Comparison of ENCODE assay signal across 29 cellular contexts in genomic region chr5:81245871-81246235, GRCh38. TPM values are rescaled to one million over a fixed set of nuclear protein-coding genes. Genes with fewer than 3 reads are reported as not detected.
DNase-seq lines count a peak whose midpoint lies in the region; ATAC-seq, FAIRE-seq and TF ChIP-seq lines count a peak whose summit lies in the region.
"Had no signal": no experiment of that assay in that cellular context is flagged by ENCODE, and none has a peak within 500 bp of the region (broad histone marks: within the 10 kb centered on the region; RNA-seq: fewer than 3 reads in every experiment).

No MANE protein-coding gene starts in this region.

- POLR2A ChIA-PET in MCF 10A (lab: Yijun Ruan, JAX) = no interaction called here

- no peak for TF ChIP-seq CTCF in breast epithelium (IDR thresholded peaks at IDR 0.05)
- TF ChIP-seq CTCF in MCF 10A (IDR thresholded peaks at IDR 0.05; ENCODE audit: unreplicated experiment) = no peak
- TF ChIP-seq CTCF in astrocyte (IDR thresholded peaks at IDR 0.05; ENCODE audit: insufficient read depth, low read depth, low read length) = no peak
- TF ChIP-seq CTCF in stomach (IDR thresholded peaks at IDR 0.05) = no peak
- no peak for TF ChIP-seq CTCF in omental fat pad (IDR thresholded peaks at IDR 0.05)

- FAIRE-seq in astrocyte (lab: Jason Lieb, UNC) (no peak), islet of Langerhans (lab: Jason Lieb, UNC) (peak; percentile 17)
- FAIRE-seq: GM12892, HepG2 had no signal

- no peak for DNase-seq in breast epithelium (ENCODE audit: low spot score in 2 of 2)
- no peak for DNase-seq in MCF 10A (ENCODE audit: unreplicated experiment)
- no peak for DNase-seq in astrocyte (ENCODE audit: low read depth)
- no peak for DNase-seq in stomach
- no peak for DNase-seq in omental fat pad (ENCODE audit: low spot score)
- no peak for DNase-seq in superior temporal gyrus (ENCODE audit: extremely low spot score)
- DNase-seq: activated CD4-positive, alpha-beta T cell treated with anti-CD3 and anti-CD28 coated beads for 36 hours; activated CD8-positive, alpha-beta T cell treated with anti-CD3 and anti-CD28 coated beads, Interleukin-2, amount 10 ng/mL, durations not matched to agents 7 days and 5 days; activated naive CD4-positive, alpha-beta T cell treated with anti-CD3 and anti-CD28 coated beads, Interleukin-2, amount 10 ng/mL, durations not matched to agents 7 days and 5 days; amniotic stem cell; COR-L47; endodermal cell; NCI-H1417 treated with DMSO at 0.1 percent for 48 hours; NCI-H2029 treated with DMSO at 0.1 percent for 48 hours; NCI-H2227 treated with DMSO at 0.1 percent for 48 hours; NCI-H69; SHP77 treated with DMSO at 0.1 percent for 48 hours; stimulated activated CD4-positive, alpha-beta T cell treated with anti-CD3 and anti-CD28 coated beads, Interleukin-4, amount 100 ng/mL, for 24 hours; upper lobe of right lung had no signal

- H3K9me3 Mint-ChIP-seq in MCF 10A (ENCODE audit: unreplicated experiment) (no peaks in the 10 kb centered on the region), astrocyte (ENCODE audit: unreplicated experiment) (no peaks in the 10 kb centered on the region)
- H3K9me3 Mint-ChIP-seq: activated naive CD4-positive, alpha-beta T cell treated with anti-CD3 and anti-CD28 coated beads, Interleukin-2, amount 10 ng/mL, durations not matched to agents 7 days and 5 days had no signal

- H3K27ac ChIP-seq in breast epithelium (peak overlapping the region; percentile 74 to 78), astrocyte (ENCODE audit: low read depth, low read length) (no peak overlapping the region), stomach (peak overlapping the region; percentile 42 to 80 (median 71))
- H3K27ac ChIP-seq: 22Rv1, neutrophil, upper lobe of right lung had no signal

- H3K9me3 ChIP-seq in breast epithelium (no peaks in the 10 kb centered on the region), astrocyte (ENCODE audit: insufficient read depth, low read depth, low read length) (no peaks in the 10 kb centered on the region), stomach (no peaks in the 10 kb centered on the region)
- H3K9me3 ChIP-seq: HAP-1, neutrophil, upper lobe of right lung had no signal

- H3K36me3 ChIP-seq in breast epithelium (no peaks in the 10 kb centered on the region), astrocyte (ENCODE audit: insufficient read depth, low read length) (no peaks in the 10 kb centered on the region), stomach (peaks cover 0 to 4% (median 0%) of the 10 kb centered on the region in 4 donors)
- H3K36me3 ChIP-seq: HAP-1, neutrophil, upper lobe of right lung had no signal

- H3K27me3 ChIP-seq in breast epithelium (no peaks in the 10 kb centered on the region), astrocyte (ENCODE audit: insufficient read depth, low read length) (no peaks in the 10 kb centered on the region), stomach (no peaks in the 10 kb centered on the region)
- H3K27me3 ChIP-seq: neutrophil, upper lobe of right lung had no signal

- H3K4me3 Mint-ChIP-seq in MCF 10A (ENCODE audit: unreplicated experiment) = no peak overlapping the region
- H3K4me3 Mint-ChIP-seq in astrocyte (ENCODE audit: unreplicated experiment) = peak overlapping the region; percentile 6
- H3K4me3 Mint-ChIP-seq: activated CD4-positive, alpha-beta T cell treated with anti-CD3 and anti-CD28 coated beads for 36 hours; activated CD8-positive, alpha-beta T cell treated with anti-CD3 and anti-CD28 coated beads, Interleukin-2, amount 10 ng/mL, durations not matched to agents 7 days and 5 days; activated naive CD4-positive, alpha-beta T cell treated with anti-CD3 and anti-CD28 coated beads, Interleukin-2, amount 10 ng/mL, durations not matched to agents 7 days and 5 days; endodermal cell had no signal

- H3K36me3 Mint-ChIP-seq in MCF 10A (ENCODE audit: insufficient read depth, unreplicated experiment) (peaks cover 6% of the 10 kb centered on the region), astrocyte (ENCODE audit: low read depth, unreplicated experiment) (peaks cover 2% of the 10 kb centered on the region)
- H3K36me3 Mint-ChIP-seq: activated naive CD4-positive, alpha-beta T cell treated with anti-CD3 and anti-CD28 coated beads, Interleukin-2, amount 10 ng/mL, durations not matched to agents 7 days and 5 days had no signal

- H3K4me1 Mint-ChIP-seq in MCF 10A (ENCODE audit: insufficient read depth, unreplicated experiment) = peaks cover 15% of the 10 kb centered on the region
- peaks cover 42% of the 10 kb centered on the region for H3K4me1 Mint-ChIP-seq in astrocyte (ENCODE audit: low read depth, unreplicated experiment)
- H3K4me1 Mint-ChIP-seq: activated CD4-positive, alpha-beta T cell treated with anti-CD3 and anti-CD28 coated beads for 36 hours; activated naive CD4-positive, alpha-beta T cell treated with anti-CD3 and anti-CD28 coated beads, Interleukin-2, amount 10 ng/mL, durations not matched to agents 7 days and 5 days had no signal

- H3K4me2 ChIP-seq in astrocyte (ENCODE audit: low read length) = no peak overlapping the region

- intact Hi-C loops in breast epithelium (cut with DNase I; ENCODE audit: low total_unique reads) = no loop called here
- intact Hi-C loops in MCF 10A (cut with micrococcal nuclease) = loop anchor here (10.0 kb wide), 1 partner anchor 49 kb away; no protein-coding TSS in a partner anchor
- intact Hi-C loops in stomach (cut with DNase I; ENCODE audit: low total_unique reads) = no loop called here

- 67 to 80% (median 72%) methylated on average over 5 of the region's 5 CpGs for WGBS in stomach, 5 donors

- BruUV-seq in MCF 10A (replicated peaks; lab: Mats Ljungman, UMichigan) = no TSS peak

- H2AFZ ChIP-seq in astrocyte (ENCODE audit: low read depth, low read length) = no peak overlapping the region

- TF ChIP-seq POLR2A in breast epithelium (IDR thresholded peaks at IDR 0.05) (no peak), stomach (IDR thresholded peaks at IDR 0.05) (no peak)

- H3K4me1 ChIP-seq in breast epithelium (peaks cover 0 to 6% of the 10 kb centered on the region in 2 donors), astrocyte (ENCODE audit: insufficient read depth, low read length) (peaks cover 14% of the 10 kb centered on the region), stomach (peaks cover 13 to 53% (median 32%) of the 10 kb centered on the region in 4 donors)
- H3K4me1 ChIP-seq: upper lobe of right lung had no signal

- H3K4me3 ChIP-seq in breast epithelium (no peak overlapping the region), astrocyte (ENCODE audit: insufficient read depth, low read depth, low read length) (no peak overlapping the region), stomach (no peak overlapping the region)
- H3K4me3 ChIP-seq: HAP-1, upper lobe of right lung had no signal

- ATAC-seq in omental fat pad (ENCODE audit: low FRiP score) (no peak), HG03139 (IDR thresholded peaks at IDR 0.05; ENCODE audit: unreplicated experiment) (no peak)
- ATAC-seq: activated CD4-positive, alpha-beta T cell treated with anti-CD3 and anti-CD28 coated beads for 36 hours; activated CD8-positive, alpha-beta T cell treated with anti-CD3 and anti-CD28 coated beads, Interleukin-2, amount 10 ng/mL, durations not matched to agents 7 days and 5 days; HepG2 had no signal

- H3K9ac ChIP-seq in astrocyte (ENCODE audit: low read length) = no peak overlapping the region

- no peaks in the 10 kb centered on the region for H3K27me3 Mint-ChIP-seq in MCF 10A (ENCODE audit: insufficient read depth, unreplicated experiment)
- no peaks in the 10 kb centered on the region for H3K27me3 Mint-ChIP-seq in astrocyte (ENCODE audit: low read depth, unreplicated experiment)
- H3K27me3 Mint-ChIP-seq: activated CD4-positive, alpha-beta T cell treated with anti-CD3 and anti-CD28 coated beads for 36 hours; activated naive CD4-positive, alpha-beta T cell treated with anti-CD3 and anti-CD28 coated beads, Interleukin-2, amount 10 ng/mL, durations not matched to agents 7 days and 5 days; progenitor cell of endocrine pancreas had no signal

- H3K27ac Mint-ChIP-seq in MCF 10A (ENCODE audit: low read depth, unreplicated experiment) = no peak overlapping the region
- peak overlapping the region; percentile 30 for H3K27ac Mint-ChIP-seq in astrocyte (ENCODE audit: unreplicated experiment)
- H3K27ac Mint-ChIP-seq: activated CD4-positive, alpha-beta T cell treated with anti-CD3 and anti-CD28 coated beads for 36 hours; activated CD8-positive, alpha-beta T cell treated with anti-CD3 and anti-CD28 coated beads, Interleukin-2, amount 10 ng/mL, durations not matched to agents 7 days and 5 days; activated naive CD4-positive, alpha-beta T cell treated with anti-CD3 and anti-CD28 coated beads, Interleukin-2, amount 10 ng/mL, durations not matched to agents 7 days and 5 days had no signal

- no peak for TF ChIP-seq EP300 in stomach (IDR thresholded peaks at IDR 0.05)

- CTCF ChIA-PET in MCF 10A (lab: Yijun Ruan, JAX) = interaction anchor here (0.6 to 2.0 kb wide), 3 partner anchors 52 to 837 kb away, joined by 3 to 9 read pairs (median 3); no protein-coding TSS in a partner anchor

- H4K20me1 ChIP-seq in astrocyte (ENCODE audit: insufficient read depth, low read length) = no peaks in the 10 kb centered on the region

- H3K79me2 ChIP-seq in astrocyte (ENCODE audit: insufficient read depth, low read length) = no peaks in the 10 kb centered on the region

RNA-seq across cellular contexts. Expression of gene CKMT2, which starts 12.7 kb away (rescaled TPM):
- total RNA-seq in breast epithelium (1 to 10 TPM; 3.6 to 5.3 (median 3.7) TPM), MCF 10A (2022) (not detected in 2 replicates), astrocyte (0.18 TPM in 1 of 2 replicates, not detected in the other), stomach (10 to 100 TPM in 4 of 5 donors, not detected in 1; 10.5 to 86.2 (median 47.8) TPM), omental fat pad (10 to 100 TPM in 1 of 4 donors, 1 to 10 TPM in 3; 5.2 to 17.0 (median 8.4) TPM)
- 10 to 100 TPM in 2 of 3 donors, 1 to 10 TPM in 1; 4.6 to 15.1 (median 13.0) TPM for polyA plus RNA-seq in stomach
- total RNA-seq: activated CD4-positive, alpha-beta T cell treated with anti-CD3 and anti-CD28 coated beads for 36 hours; activated CD8-positive, alpha-beta T cell treated with anti-CD3 and anti-CD28 coated beads, Interleukin-2, amount 10 ng/mL, durations not matched to agents 7 days and 5 days; G401; T-helper 2 cell treated with Interferon-gamma antibody and Interleukin-4, amounts not matched to agents 100 ng/mL and 5 ng/mL, for 36 hours had no signal

RNA-seq across cellular contexts. Expression of gene ZCCHC9, which starts 55.5 kb away (rescaled TPM):
- total RNA-seq in breast epithelium (10 to 100 TPM; 18.7 to 34.4 (median 19.2) TPM), MCF 10A (2022) (31.5 and 33.8 TPM in 2 replicates), astrocyte (22.5 and 24.3 TPM in 2 replicates), stomach (10 to 100 TPM; 20.5 to 55.4 (median 32.3) TPM), omental fat pad (10 to 100 TPM; 14.2 to 23.0 (median 20.0) TPM)
- 10 to 100 TPM; 22.8 to 36.2 (median 27.3) TPM for polyA plus RNA-seq in stomach
